ENCODE assay signal across 34 cellular contexts in the genomic region with DNA sequence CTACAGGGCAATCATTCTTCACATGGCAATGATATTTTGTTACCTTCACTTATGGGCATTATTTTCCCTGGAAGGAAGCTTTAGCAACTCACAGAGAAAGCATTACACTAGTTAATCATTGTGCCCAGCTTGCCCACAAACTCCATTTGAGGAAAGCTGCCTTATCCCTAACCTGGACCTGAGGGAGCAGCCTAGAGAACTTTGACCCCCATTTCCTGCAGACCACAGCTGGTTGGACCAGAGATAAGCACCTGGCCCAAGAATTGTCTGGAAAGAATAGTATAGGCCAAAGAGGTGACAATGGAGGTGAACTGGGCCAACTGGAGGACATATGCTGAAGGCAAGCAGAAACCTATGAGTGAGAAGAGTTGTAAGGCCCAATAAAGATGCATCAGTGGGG.
"Had no signal": no experiment of that assay in that cellular context is flagged by ENCODE, and none has a peak within 500 bp of the region (broad histone marks: within the 10 kb centered on the region; RNA-seq: fewer than 3 reads in every experiment).

No MANE protein-coding gene starts in this region.

- H3K4me1 ChIP-seq: adrenal gland, ascending aorta, body of pancreas, breast epithelium had no signal

- H3K36me3 ChIP-seq: adrenal gland, ascending aorta, brain microvascular endothelial cell, breast epithelium, cardiac muscle cell had no signal

- H3K27me3 ChIP-seq: adrenal gland, ascending aorta, body of pancreas, brain microvascular endothelial cell, breast epithelium, cardiac muscle cell had no signal

- ATAC-seq: activated naive CD4-positive, alpha-beta T cell treated with anti-CD3 and anti-CD28 coated beads, Interleukin-2, amount 50 U/mL, for 72 hours; activated naive CD8-positive, alpha-beta T cell treated with anti-CD3 and anti-CD28 coated beads, Interleukin-2, amount 50 U/mL, for 24 hours; activated T-cell treated with anti-CD3 and anti-CD28 coated beads, Interleukin-2, amount 50 U/mL, for 4 hours; activated T-cell treated with anti-CD3 and anti-CD28 coated beads, Interleukin-2, amount 50 U/mL, for 72 hours; activated T-helper 17 cell treated with anti-CD3 and anti-CD28 coated beads, Interleukin-2, amount 50 U/mL, for 72 hours; body of pancreas had no signal

- FAIRE-seq: astrocyte, bronchial epithelial cell had no signal

- DNase-seq: activated effector memory CD4-positive, alpha-beta T cell treated with anti-CD3 and anti-CD28 coated beads, Interleukin-2, amount 50 U/mL, for 16 hours; activated effector memory CD4-positive, alpha-beta T cell treated with Interleukin-2 at 50 U/mL for 16 hours; activated gamma-delta T cell; activated gamma-delta T cell treated with Interleukin-2 at 50 U/mL for 16 hours; activated naive CD4-positive, alpha-beta T cell; activated naive CD4-positive, alpha-beta T cell treated with anti-CD3 and anti-CD28 coated beads for 36 hours; activated naive CD4-positive, alpha-beta T cell treated with anti-CD3 and anti-CD28 coated beads, Interleukin-2, amount 10 ng/mL, durations not matched to agents 7 days and 5 days; activated naive CD4-positive, alpha-beta T cell treated with anti-CD3 and anti-CD28 coated beads, Interleukin-2, amount 50 U/mL, for 16 hours; activated naive CD4-positive, alpha-beta T cell treated with Interleukin-2 at 50 U/mL for 16 hours; activated naive CD8-positive, alpha-beta T cell treated with anti-CD3 and anti-CD28 coated beads for 36 hours; activated naive CD8-positive, alpha-beta T cell treated with anti-CD3 and anti-CD28 coated beads, Interleukin-2, amount 10 ng/mL, durations not matched to agents 7 days and 5 days; activated naive CD8-positive, alpha-beta T cell treated with anti-CD3 and anti-CD28 coated beads, Interleukin-2, amount 50 U/mL, for 24 hours; activated T-cell treated with anti-CD3 and anti-CD28 coated beads, Interleukin-2, amount 50 U/mL, for 1 hour; activated T-cell treated with anti-CD3 and anti-CD28 coated beads, Interleukin-2, amount 50 U/mL, for 24 hours; activated T-cell treated with anti-CD3 and anti-CD28 coated beads, Interleukin-2, amount 50 U/mL, for 4 hours; activated T-cell treated with anti-CD3 and anti-CD28 coated beads, Interleukin-2, amount 50 U/mL, for 48 hours; activated T-cell treated with anti-CD3 and anti-CD28 coated beads, Interleukin-2, amount 50 U/mL, for 72 hours; adrenal gland; amniotic stem cell; amygdala; anterior cingulate cortex; aorta; body of pancreas; brain microvascular endothelial cell; caudate nucleus; central memory CD4-positive, alpha-beta T cell; cerebellar nuclear complex had no signal

- H3K4me3 ChIP-seq: adrenal gland, ascending aorta, body of pancreas, breast epithelium, cardiac muscle cell had no signal

- H3K9me3 ChIP-seq: adrenal gland, ascending aorta, body of pancreas, breast epithelium had no signal

- H3K27ac ChIP-seq: adrenal gland, ascending aorta, body of pancreas, brain microvascular endothelial cell, breast epithelium, cardiac muscle cell had no signal
